Comparison of ENCODE assay signal across 14 cellular contexts in the genomic region with DNA sequence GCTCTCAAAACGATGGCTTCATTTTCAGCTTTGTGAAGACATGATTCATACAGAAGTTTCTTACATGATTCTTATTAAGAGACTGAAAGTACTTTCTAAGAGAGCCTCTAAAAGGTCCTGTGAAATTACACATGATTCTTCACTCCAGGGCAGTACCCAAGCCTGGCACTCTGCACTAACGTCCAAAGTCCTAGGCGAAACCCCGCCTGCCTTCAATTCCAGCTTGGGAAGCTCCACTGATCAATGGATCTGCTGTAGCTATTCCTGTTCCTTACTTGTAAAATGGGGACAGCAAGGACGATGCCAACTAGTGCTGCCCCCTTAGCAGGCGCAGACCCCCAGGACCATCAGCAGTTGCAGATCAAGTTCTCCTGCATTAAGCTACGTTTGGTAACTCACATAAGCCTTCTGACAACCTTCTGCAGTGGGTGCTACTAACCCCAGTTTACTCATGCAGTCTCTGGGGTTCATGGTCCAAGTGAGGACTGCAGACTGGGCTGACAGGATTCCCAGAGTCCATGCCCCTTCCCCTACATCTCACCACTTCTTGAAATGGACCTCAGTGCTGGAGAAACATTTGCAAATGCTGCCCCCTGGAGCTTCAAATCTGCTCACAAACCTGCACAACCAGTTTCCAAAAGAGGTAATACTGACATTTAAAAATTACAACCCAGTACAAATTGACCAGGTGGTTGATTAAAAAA. TPM values are rescaled to one million over a fixed set of nuclear protein-coding genes. Genes with fewer than 3 reads are reported as not detected.
A peak's percentile ranks its signal among the peaks of the same experiment; 100 is the strongest.
DNase-seq lines count a peak whose midpoint lies in the region; ATAC-seq and TF ChIP-seq lines count a peak whose summit lies in the region.
"Had no signal": no experiment of that assay in that cellular context is flagged by ENCODE, and none has a peak within 500 bp of the region (broad histone marks: within the 10 kb centered on the region; RNA-seq: fewer than 3 reads in every experiment).

No MANE protein-coding gene starts in this region.

- TF ChIP-seq POLR2A in GM18505 (IDR thresholded peaks at IDR 0.05; ENCODE audit: borderline replicate concordance, extremely low read depth, insufficient read depth, insufficient read length) = no peak

- no peak overlapping the region for H2AFZ ChIP-seq in MM.1S (ENCODE audit: low read length)

- H3K27me3 ChIP-seq in MM.1S (replicated peaks; ENCODE audit: insufficient read depth, low read length) (no peaks in the 10 kb centered on the region), colonic mucosa (no peaks in the 10 kb centered on the region)

- no peaks in the 10 kb centered on the region for H3K27me3 Mint-ChIP-seq in neural crest cell (ENCODE audit: low read depth)
- H3K27me3 Mint-ChIP-seq: activated naive CD8-positive, alpha-beta T cell had no signal

- no peaks in the 10 kb centered on the region for H4K20me1 ChIP-seq in MM.1S (ENCODE audit: insufficient read depth, low read length)

- peak; percentile 33 for TF ChIP-seq CTCF in MM.1S (IDR thresholded peaks at IDR 0.05; ENCODE audit: low read length)
- TF ChIP-seq CTCF in colonic mucosa (IDR thresholded peaks at IDR 0.05) = no peak
- peak; percentile 64 for TF ChIP-seq CTCF in neural crest cell (conservative IDR thresholded peaks at IDR 0.05)

- DNase-seq in ELF-1 (ENCODE audit: low read depth, low spot score) (peak; percentile 32), MM.1S (no peak), colonic mucosa (peak; percentile 13), neural crest cell (ENCODE audit: low read depth, low spot score) (no peak), posterior vena cava (ENCODE audit: low spot score) (no peak), medulla oblongata (ENCODE audit: extremely low spot score) (no peak)
- DNase-seq in activated CD4-positive, alpha-beta T cell treated with anti-CD3 and anti-CD28 coated beads for 1 hour = no peak
- DNase-seq: NCI-H1436, posterior cingulate gyrus had no signal

- H3K36me3 ChIP-seq in MM.1S (replicated peaks; ENCODE audit: insufficient read depth, low read length) (peaks cover 30% of the 10 kb centered on the region), colonic mucosa (no peaks in the 10 kb centered on the region)

- intact Hi-C loops in colonic mucosa (cut with DNase I) (loop anchor here (5.0 kb wide), 1 partner anchor 217 kb away; no protein-coding TSS in a partner anchor), posterior vena cava (cut with DNase I) (no loop called here)

- H3K27ac ChIP-seq in MM.1S (ENCODE audit: low read length) = no peak overlapping the region
- no peak overlapping the region for H3K27ac ChIP-seq in colonic mucosa
- H3K27ac ChIP-seq: HL-60 had no signal

- no peak overlapping the region for H3K4me3 ChIP-seq in MM.1S (ENCODE audit: low read length)
- no peak overlapping the region for H3K4me3 ChIP-seq in colonic mucosa
- H3K4me3 ChIP-seq: lung had no signal

- peaks cover 41% of the 10 kb centered on the region for H3K79me2 ChIP-seq in MM.1S (ENCODE audit: low read length)

- H3K27ac Mint-ChIP-seq in neural crest cell (ENCODE audit: unreplicated experiment) = no peak overlapping the region
- H3K27ac Mint-ChIP-seq: activated naive CD8-positive, alpha-beta T cell; T-helper 1 cell treated with Interleukin-12 subunit alpha and Interleukin-12 subunit beta and Interleukin-4 antibody, amounts not matched to agents 30 μg/mL and 1 μg/mL, for 36 hours had no signal

- no peak overlapping the region for H3K9ac ChIP-seq in MM.1S (ENCODE audit: low read length)
- H3K9ac ChIP-seq in colonic mucosa (ENCODE audit: low read depth in 2 of 2, low read length in 2 of 2) = no peak overlapping the region

- H3K9me3 Mint-ChIP-seq in neural crest cell = no peaks in the 10 kb centered on the region
- H3K9me3 Mint-ChIP-seq: T-helper 1 cell treated with Interleukin-12 subunit alpha and Interleukin-12 subunit beta and Interleukin-4 antibody, amounts not matched to agents 30 μg/mL and 1 μg/mL, for 36 hours had no signal

- H3K36me3 Mint-ChIP-seq in neural crest cell (ENCODE audit: low read depth) = peaks cover 12% of the 10 kb centered on the region

- H3K4me3 Mint-ChIP-seq in neural crest cell = no peak overlapping the region
- H3K4me3 Mint-ChIP-seq: activated naive CD8-positive, alpha-beta T cell; T-helper 1 cell treated with Interleukin-12 subunit alpha and Interleukin-12 subunit beta and Interleukin-4 antibody, amounts not matched to agents 30 μg/mL and 1 μg/mL, for 36 hours had no signal

- no peaks in the 10 kb centered on the region for H3F3A ChIP-seq in MM.1S (ENCODE audit: insufficient read depth, low read length)

- ATAC-seq in GM18505 (IDR thresholded peaks at IDR 0.05; ENCODE audit: unreplicated experiment) = no peak

- H3K9me3 ChIP-seq in MM.1S (replicated peaks; ENCODE audit: insufficient read depth, low read length) = no peaks in the 10 kb centered on the region
- H3K9me3 ChIP-seq in colonic mucosa = no peaks in the 10 kb centered on the region

- H3K4me2 ChIP-seq in MM.1S (ENCODE audit: low read depth, low read length) = no peak overlapping the region

- H3K4me1 Mint-ChIP-seq in neural crest cell = no peaks in the 10 kb centered on the region

- H3K4me1 ChIP-seq in MM.1S (ENCODE audit: low read length) (peaks cover 10% of the 10 kb centered on the region; the same call in 1 of the 2 replicates), colonic mucosa (no peaks in the 10 kb centered on the region)

- H3K9me2 ChIP-seq in MM.1S (replicated peaks; ENCODE audit: insufficient read depth, low read length) = no peaks in the 10 kb centered on the region

RNA-seq across cellular contexts. Expression of gene CHCHD4, which starts 10.6 kb away (rescaled TPM):
- total RNA-seq in colonic mucosa (10 to 100 TPM; 14.5 to 25.4 TPM), neural crest cell (16.9 and 17.0 TPM in 2 replicates), posterior vena cava (1 to 10 TPM; 7.9 TPM)

RNA-seq across cellular contexts. Expression of gene TMEM43, which starts 10.7 kb away (rescaled TPM):
- total RNA-seq in colonic mucosa (10 to 100 TPM; 25.4 to 31.1 TPM), neural crest cell (42.7 and 42.9 TPM in 2 replicates), posterior vena cava (100 to 1,000 TPM; 107 to 115 TPM)

Comparison
In these comparisons a context has a peak if more than half of its experiments do, and no peak if none do; other contexts are left out.
1. DNase-seq: peak in ELF-1 (single experiment) and colonic mucosa (single experiment); none in MM.1S (single experiment), neural crest cell (single experiment), posterior vena cava (single experiment), medulla oblongata (single experiment) and activated CD4-positive, alpha-beta T cell treated with anti-CD3 and anti-CD28 coated beads for 1 hour (single experiment).